8 cellular contexts compared by ENCODE assay signal in the genomic region with DNA sequence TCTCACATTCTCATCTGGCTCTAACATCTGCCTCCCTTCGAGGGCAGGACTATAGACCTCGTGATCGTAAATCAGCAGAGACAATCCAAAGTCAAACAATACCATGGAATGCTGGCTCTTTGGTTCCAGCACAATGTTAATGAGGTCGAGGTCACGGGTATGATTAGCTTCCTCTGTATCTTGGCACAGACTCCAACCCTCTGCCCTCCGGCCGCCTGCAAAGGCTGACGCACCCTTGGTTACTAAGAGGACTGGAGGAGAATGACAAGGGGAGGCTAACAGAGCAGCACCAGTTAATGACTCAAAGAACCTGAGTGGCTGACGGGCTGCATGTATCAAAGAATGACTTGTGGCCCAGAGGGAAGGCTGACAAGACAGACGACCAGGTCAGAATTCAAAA. TPM values are rescaled to one million over a fixed set of nuclear protein-coding genes. Genes with fewer than 3 reads are reported as not detected.
A peak's percentile ranks its signal among the peaks of the same experiment; 100 is the strongest.
DNase-seq lines count a peak whose midpoint lies in the region; ATAC-seq and TF ChIP-seq lines count a peak whose summit lies in the region.

No MANE protein-coding gene starts in this region.

- peaks cover 6% of the 10 kb centered on the region for H3K79me1 ChIP-seq in neuronal stem cell (ENCODE audit: low read depth, low read length)

- no peak overlapping the region for H4K8ac ChIP-seq in neuronal stem cell (ENCODE audit: low read depth, low read length)

- no peak overlapping the region for H3K27ac Mint-ChIP-seq in Caco-2 (ENCODE audit: unreplicated experiment)
- H3K27ac Mint-ChIP-seq in activated CD4-positive, alpha-beta memory T cell treated with anti-CD3 and anti-CD28 coated beads for 36 hours = no peak overlapping the region
- H3K27ac Mint-ChIP-seq in activated T-cell treated with anti-CD3 and anti-CD28 coated beads, Interleukin-2, amount 50 U/mL, for 72 hours = no peak overlapping the region

- H4K20me1 ChIP-seq in PC-3 (ENCODE audit: low read length) = peaks cover 4% of the 10 kb centered on the region; the same call in 1 of the 2 replicates
- no peaks in the 10 kb centered on the region for H4K20me1 ChIP-seq in fibroblast of lung (ENCODE audit: control insufficient read depth, extremely low read depth, insufficient read depth, low read length)

- no peak for TF ChIP-seq CTCF in Caco-2 (IDR thresholded peaks at IDR 0.05; ENCODE audit: insufficient read depth in 1 of 2, low read depth in 1 of 2, low read length in 1 of 2, severe bottlenecking in 1 of 2, unreplicated experiment in 1 of 2)
- TF ChIP-seq CTCF in PC-3 (conservative IDR thresholded peaks at IDR 0.05; ENCODE audit: low read depth, low read length) = no peak
- TF ChIP-seq CTCF in fibroblast of lung (conservative IDR thresholded peaks at IDR 0.05 in 1 of 2, IDR thresholded peaks at IDR 0.05 in 1 of 2; ENCODE audit: low read depth in 1 of 2, low read length in 2 of 2) = no peak

- H3K27me3 Mint-ChIP-seq in Caco-2 (ENCODE audit: insufficient read depth, unreplicated experiment) = no peaks in the 10 kb centered on the region
- H3K27me3 Mint-ChIP-seq in activated CD4-positive, alpha-beta memory T cell treated with anti-CD3 and anti-CD28 coated beads for 36 hours = peaks cover 13% of the 10 kb centered on the region
- peaks cover 17% of the 10 kb centered on the region for H3K27me3 Mint-ChIP-seq in activated T-cell treated with anti-CD3 and anti-CD28 coated beads, Interleukin-2, amount 50 U/mL, for 72 hours (ENCODE audit: low read depth)

- CTCF ChIA-PET in Caco-2 (lab: Charles Lee) = no interaction called here
- CTCF ChIA-PET in PC-3 (lab: Charles Lee) = no interaction called here
- CTCF ChIA-PET in activated CD4-positive, alpha-beta memory T cell treated with anti-CD3 and anti-CD28 coated beads for 36 hours (lab: Charles Lee) = no interaction called here

- ATAC-seq in PC-3 = peak; percentile 92
- ATAC-seq in activated T-cell treated with anti-CD3 and anti-CD28 coated beads, Interleukin-2, amount 50 U/mL, for 72 hours (replicated peaks in 1 of 2) = no peak

- no peaks in the 10 kb centered on the region for H3F3A ChIP-seq in PC-3 (ENCODE audit: low read length, unreplicated experiment)

- H3K27ac ChIP-seq in PC-3 (ENCODE audit: low read length) (peak overlapping the region; percentile 87), fibroblast of lung (ENCODE audit: insufficient read depth, low read length) (peak overlapping the region; percentile 66), neuronal stem cell (replicated peaks; ENCODE audit: low read length) (no peak overlapping the region)

- no peak overlapping the region for H2BK120ac ChIP-seq in neuronal stem cell (ENCODE audit: low read depth, low read length)

- POLR2A ChIA-PET in Caco-2 (lab: Charles Lee) = no interaction called here
- POLR2A ChIA-PET in PC-3 (lab: Charles Lee; ENCODE audit: unreplicated experiment) = no interaction called here
- POLR2A ChIA-PET in activated CD4-positive, alpha-beta memory T cell treated with anti-CD3 and anti-CD28 coated beads for 36 hours (lab: Charles Lee) = no interaction called here

- H3K4me3 Mint-ChIP-seq in Caco-2 (ENCODE audit: unreplicated experiment) = no peak overlapping the region
- no peak overlapping the region for H3K4me3 Mint-ChIP-seq in activated CD4-positive, alpha-beta memory T cell treated with anti-CD3 and anti-CD28 coated beads for 36 hours
- H3K4me3 Mint-ChIP-seq in activated T-cell treated with anti-CD3 and anti-CD28 coated beads, Interleukin-2, amount 50 U/mL, for 72 hours = no peak overlapping the region

- H3K4me3 ChIP-seq in Caco-2 (ENCODE audit: low read depth, low read length) = no peak overlapping the region
- no peak overlapping the region for H3K4me3 ChIP-seq in PC-3 (ENCODE audit: low read length)
- H3K4me3 ChIP-seq in fibroblast of lung (replicated peaks in 1 of 4; ENCODE audit: control extremely low read depth in 1 of 4, insufficient read depth in 1 of 4, low read depth in 3 of 4, low read length in 4 of 4) = no peak overlapping the region
- no peak overlapping the region for H3K4me3 ChIP-seq in neuronal stem cell (ENCODE audit: low read length in 2 of 2)

- H3K9ac ChIP-seq in PC-3 (ENCODE audit: low read length) = no peak overlapping the region
- H3K9ac ChIP-seq in fibroblast of lung (ENCODE audit: insufficient read depth, low read length) = no peak overlapping the region
- no peak overlapping the region for H3K9ac ChIP-seq in neuronal stem cell (ENCODE audit: low read depth, low read length, poor library complexity)

- H3K4me1 Mint-ChIP-seq in Caco-2 (ENCODE audit: low read depth, unreplicated experiment) = peaks cover 46% of the 10 kb centered on the region
- no peaks in the 10 kb centered on the region for H3K4me1 Mint-ChIP-seq in activated CD4-positive, alpha-beta memory T cell treated with anti-CD3 and anti-CD28 coated beads for 36 hours (ENCODE audit: low read depth)
- no peaks in the 10 kb centered on the region for H3K4me1 Mint-ChIP-seq in activated T-cell treated with anti-CD3 and anti-CD28 coated beads, Interleukin-2, amount 50 U/mL, for 72 hours (ENCODE audit: low read depth)

- no CpG with 5 or more reads among the region's 10 CpGs for WGBS in neuronal stem cell (ENCODE audit: extremely low coverage in 2 of 2, insufficient read length in 2 of 2, insufficient replicate concordance in 1 of 2), 2 donors

- no peak overlapping the region for H2BK5ac ChIP-seq in neuronal stem cell (ENCODE audit: low read length)

- peaks cover 89% of the 10 kb centered on the region for H3K79me2 ChIP-seq in PC-3 (ENCODE audit: low read length)
- H3K79me2 ChIP-seq in fibroblast of lung (ENCODE audit: control insufficient read depth, insufficient read depth, low read length) = peaks cover 43% of the 10 kb centered on the region

- no peaks in the 10 kb centered on the region for H3K9me2 ChIP-seq in PC-3 (replicated peaks; ENCODE audit: low read length)

- H3K4me1 ChIP-seq in Caco-2 (peaks cover 34% of the 10 kb centered on the region), PC-3 (ENCODE audit: insufficient read depth, low read length) (peaks cover 56% of the 10 kb centered on the region), fibroblast of lung (ENCODE audit: control insufficient read depth, extremely low read depth, insufficient read depth, low read length) (peaks cover 18% of the 10 kb centered on the region), neuronal stem cell (ENCODE audit: control insufficient read depth in 2 of 2, insufficient read depth in 1 of 2, low read depth in 1 of 2, low read length in 2 of 2) (peaks cover 18 to 29% of the 10 kb centered on the region in 2 donors)

- H3K36me3 ChIP-seq in Caco-2 (ENCODE audit: control insufficient read depth, insufficient read depth, low read length) = no peaks in the 10 kb centered on the region
- 0 out of 2 replicates have a peak, but pooled peaks cover 3% of the 10 kb centered on the region for H3K36me3 ChIP-seq in PC-3 (ENCODE audit: low read depth, low read length)
- peaks cover 2% of the 10 kb centered on the region for H3K36me3 ChIP-seq in fibroblast of lung (ENCODE audit: control insufficient read depth, insufficient read depth, low read length)
- peaks cover 0 to 5% of the 10 kb centered on the region in 2 donors for H3K36me3 ChIP-seq in neuronal stem cell (replicated peaks in 1 of 2; ENCODE audit: control insufficient read depth in 2 of 2, insufficient read depth in 2 of 2, low read length in 2 of 2)

- H3K27me3 ChIP-seq in Caco-2 (replicated peaks; ENCODE audit: control insufficient read depth, insufficient read depth, low read length) (no peaks in the 10 kb centered on the region), PC-3 (ENCODE audit: low read length) (no peaks in the 10 kb centered on the region), fibroblast of lung (ENCODE audit: control insufficient read depth, insufficient read depth, low read length) (no peaks in the 10 kb centered on the region), neuronal stem cell (ENCODE audit: control insufficient read depth in 3 of 3, insufficient read depth in 3 of 3, low read depth in 1 of 3, low read length in 3 of 3) (no peaks in the 10 kb centered on the region)

- no peak overlapping the region for H2AFZ ChIP-seq in PC-3 (ENCODE audit: low read length)
- no peak overlapping the region for H2AFZ ChIP-seq in fibroblast of lung (ENCODE audit: low read length)
- no peak overlapping the region for H2AFZ ChIP-seq in neuronal stem cell (ENCODE audit: low read length)

- intact Hi-C loops in Caco-2 (cut with micrococcal nuclease; ENCODE audit: unreplicated experiment) (loop anchor here (5.0 kb wide), 1 partner anchor 329 kb away; no protein-coding TSS in a partner anchor), PC-3 (cut with micrococcal nuclease) (loop anchor here (1.0 kb wide), 2 partner anchors 43 to 47 kb away; no protein-coding TSS in a partner anchor)
- intact Hi-C loops in activated CD4-positive, alpha-beta memory T cell treated with anti-CD3 and anti-CD28 coated beads for 36 hours (cut with micrococcal nuclease) = no loop called here

- H3K14ac ChIP-seq in neuronal stem cell (ENCODE audit: low read length) = no peak overlapping the region

- BruUV-seq in Caco-2 (replicated peaks; lab: Mats Ljungman, UMichigan) (no TSS peak), PC-3 (replicated peaks; lab: Mats Ljungman, UMichigan) (no TSS peak)

- no peak overlapping the region for H3K18ac ChIP-seq in neuronal stem cell (ENCODE audit: low read length)

- peaks cover 18% of the 10 kb centered on the region for H3K36me3 Mint-ChIP-seq in Caco-2 (ENCODE audit: insufficient read depth, unreplicated experiment)
- no peaks in the 10 kb centered on the region for H3K36me3 Mint-ChIP-seq in activated CD4-positive, alpha-beta memory T cell treated with anti-CD3 and anti-CD28 coated beads for 36 hours
- no peaks in the 10 kb centered on the region for H3K36me3 Mint-ChIP-seq in activated T-cell treated with anti-CD3 and anti-CD28 coated beads, Interleukin-2, amount 50 U/mL, for 72 hours (ENCODE audit: insufficient read depth in 2 of 2)

- H3K4me2 ChIP-seq in PC-3 (ENCODE audit: low read length) (peak overlapping the region; percentile 63), fibroblast of lung (ENCODE audit: extremely low read depth, insufficient read depth, low read length) (no peak overlapping the region), neuronal stem cell (ENCODE audit: insufficient read depth, low read length, poor library complexity, severe bottlenecking) (no peak overlapping the region)

- H3K9me3 ChIP-seq in Caco-2 (no peaks in the 10 kb centered on the region), PC-3 (ENCODE audit: low read length) (no peaks in the 10 kb centered on the region), fibroblast of lung (ENCODE audit: control insufficient read depth, insufficient read depth, low read depth, low read length) (no peaks in the 10 kb centered on the region), neuronal stem cell (replicated peaks in 1 of 2; ENCODE audit: control insufficient read depth in 2 of 2, insufficient read depth in 1 of 2, low read depth in 1 of 2, low read length in 2 of 2) (peaks cover 0 to 1% of the 10 kb centered on the region in 2 donors)

- H3K9me3 Mint-ChIP-seq in Caco-2 (ENCODE audit: unreplicated experiment) = no peaks in the 10 kb centered on the region
- no peaks in the 10 kb centered on the region for H3K9me3 Mint-ChIP-seq in activated CD4-positive, alpha-beta memory T cell treated with anti-CD3 and anti-CD28 coated beads for 36 hours
- H3K9me3 Mint-ChIP-seq in activated T-cell treated with anti-CD3 and anti-CD28 coated beads, Interleukin-2, amount 50 U/mL, for 72 hours = no peaks in the 10 kb centered on the region

- no peak overlapping the region for H3K4ac ChIP-seq in neuronal stem cell (ENCODE audit: low read length)

- peak; percentile 69 to 82 for DNase-seq in Caco-2
- peak; percentile 95 for DNase-seq in PC-3
- peak; percentile 91 to 97 for DNase-seq in fibroblast of lung (ENCODE audit: low read depth in 2 of 2)
- DNase-seq in neuronal stem cell (ENCODE audit: low spot score) = peak; percentile 56
- DNase-seq in activated CD4-positive, alpha-beta memory T cell treated with anti-CD3 and anti-CD28 coated beads for 36 hours = no peak
- DNase-seq in activated T-cell treated with anti-CD3 and anti-CD28 coated beads, Interleukin-2, amount 50 U/mL, for 72 hours = no peak
- DNase-seq in mesenteric fat pad (ENCODE audit: low spot score) = no peak
- no peak for DNase-seq in activated CD4-positive, CD25-positive, alpha-beta regulatory T cell (lab: John Stamatoyannopoulos, UW)

- H2BK12ac ChIP-seq in neuronal stem cell (ENCODE audit: low read length) = no peak overlapping the region

- no peak overlapping the region for H2BK15ac ChIP-seq in neuronal stem cell (ENCODE audit: low read length)

- H4K91ac ChIP-seq in neuronal stem cell (ENCODE audit: low read depth, low read length, poor library complexity) = no peak overlapping the region

- H2AK5ac ChIP-seq in neuronal stem cell (ENCODE audit: low read depth, low read length) = no peak overlapping the region

- H3K23ac ChIP-seq in neuronal stem cell (ENCODE audit: low read depth, low read length, poor library complexity) = no peak overlapping the region

RNA-seq across cellular contexts. Expression of a gene that starts 10.1 kb away (rescaled TPM):
- total RNA-seq in Caco-2 (2022) (44.0 and 49.7 TPM in 2 replicates), PC-3 (2014; rRNA removed) (19.4 and 21.7 TPM in 2 replicates), fibroblast of lung (38.8 and 51.4 TPM in 2 replicates), mesenteric fat pad (76.0 TPM)
- polyA plus RNA-seq in fibroblast of lung = 13.7 and 27.4 TPM in 2 replicates
- polyA plus RNA-seq in fibroblast of lung (2012) = 14.6 and 32.5 TPM in 2 replicates
- polyA minus RNA-seq in fibroblast of lung (ENCODE audit: low replicate concordance) = 13.7 and 57.6 TPM in 2 replicates
- polyA plus RNA-seq in neuronal stem cell (2013, experiment 1 of 2) = 10.8 TPM
- 11.6 TPM for polyA plus RNA-seq in neuronal stem cell (2013, experiment 2 of 2)
- under 1 TPM; 0.05 to 0.19 TPM for total RNA-seq in activated CD4-positive, alpha-beta memory T cell treated with anti-CD3 and anti-CD28 coated beads for 36 hours
- under 1 TPM; 0.12 to 0.21 TPM for total RNA-seq in activated T-cell treated with anti-CD3 and anti-CD28 coated beads, Interleukin-2, amount 50 U/mL, for 72 hours

Comparison
In these comparisons a context has a peak if more than half of its experiments do, and no peak if none do; other contexts are left out.
1. DNase-seq: peak in Caco-2 (2 of 2), PC-3 (single experiment), fibroblast of lung (2 of 2) and neuronal stem cell (single experiment); none in activated CD4-positive, alpha-beta memory T cell treated with anti-CD3 and anti-CD28 coated beads for 36 hours (single experiment), activated T-cell treated with anti-CD3 and anti-CD28 coated beads, Interleukin-2, amount 50 U/mL, for 72 hours (0 of 2), mesenteric fat pad (single experiment) and activated CD4-positive, CD25-positive, alpha-beta regulatory T cell (0 of 4).
2. RNA of a gene that starts 10.1 kb away (total RNA-seq): 76.0 TPM in mesenteric fat pad (single experiment), 38.8 to 51.4 TPM in fibroblast of lung, 44.0 to 49.7 TPM in Caco-2 and 19.4 to 21.7 TPM in PC-3; 0.12 to 0.21 TPM in activated T-cell treated with anti-CD3 and anti-CD28 coated beads, Interleukin-2, amount 50 U/mL, for 72 hours and 0.05 to 0.19 TPM in activated CD4-positive, alpha-beta memory T cell treated with anti-CD3 and anti-CD28 coated beads for 36 hours; every median in the first group is over 10 times any median in the second.